9 cellular contexts compared by ENCODE assay signal in genomic region chr4:15654556-15655222, GRCh38. TPM values are rescaled to one million over a fixed set of nuclear protein-coding genes. Genes with fewer than 3 reads are reported as not detected.
A peak's percentile ranks its signal among the peaks of the same experiment; 100 is the strongest.
DNase-seq lines count a peak whose midpoint lies in the region; ATAC-seq, FAIRE-seq and TF ChIP-seq lines count a peak whose summit lies in the region.
"Had no signal": no experiment of that assay in that cellular context is flagged by ENCODE, and none has a peak within 500 bp of the region (broad histone marks: within the 10 kb centered on the region; RNA-seq: fewer than 3 reads in every experiment).

No MANE protein-coding gene starts in this region.

- peak overlapping the region; percentile 85 to 96 (median 90) for H3K4me2 ChIP-seq in BLaER1 treated with 17β-estradiol and CSF1 and Interleukin-3, amounts not matched to agents 10 nM and 100 nM
- H3K4me2 ChIP-seq in astrocyte (ENCODE audit: low read length): peak overlapping the region; percentile 84
- H3K4me2 ChIP-seq in skeletal muscle satellite cell (ENCODE audit: low read length): peak overlapping the region; percentile 98

- H3K79me2 ChIP-seq in astrocyte (ENCODE audit: insufficient read depth, low read length): peaks cover 51% of the 10 kb centered on the region

- peak overlapping the region; percentile 94 to 99 (median 98) for H3K9ac ChIP-seq in BLaER1 treated with 17β-estradiol and CSF1 and Interleukin-3, amounts not matched to agents 10 nM and 100 nM
- H3K9ac ChIP-seq in astrocyte (ENCODE audit: low read length) (peak overlapping the region; percentile 94), skeletal muscle satellite cell (ENCODE audit: low read depth, low read length) (peak overlapping the region; percentile 98)

- peaks cover 55 to 86% (median 64%) of the 10 kb centered on the region in 10 experiments for H3K4me1 ChIP-seq in BLaER1 treated with 17β-estradiol and CSF1 and Interleukin-3, amounts not matched to agents 10 nM and 100 nM
- peaks cover 27% of the 10 kb centered on the region for H3K4me1 ChIP-seq in astrocyte (ENCODE audit: insufficient read depth, low read length)
- H3K4me1 ChIP-seq in skeletal muscle satellite cell (ENCODE audit: control insufficient read depth, insufficient read depth, low read length): peaks cover 37% of the 10 kb centered on the region

- H3K36me3 Mint-ChIP-seq in astrocyte (ENCODE audit: low read depth, unreplicated experiment): no peaks in the 10 kb centered on the region

- no peaks in the 10 kb centered on the region for H3K9me3 Mint-ChIP-seq in astrocyte (ENCODE audit: unreplicated experiment)

- FAIRE-seq in GM19239 (lab: Jason Lieb, UNC) (no peak), astrocyte (lab: Jason Lieb, UNC) (no peak)
- FAIRE-seq: TTC549 had no signal

- peak overlapping the region; percentile 73 for H2AFZ ChIP-seq in astrocyte (ENCODE audit: low read depth, low read length)

- peaks cover 0 to 30% (median 8%) of the 10 kb centered on the region in 11 experiments; a peak in 9 of 22 replicates for H3K36me3 ChIP-seq in BLaER1 treated with 17β-estradiol and CSF1 and Interleukin-3, amounts not matched to agents 10 nM and 100 nM
- H3K36me3 ChIP-seq in astrocyte (ENCODE audit: insufficient read depth, low read length) (no peaks in the 10 kb centered on the region), skeletal muscle satellite cell (ENCODE audit: insufficient read depth, low read length) (no peaks in the 10 kb centered on the region)

- no peaks in the 10 kb centered on the region for H3K27me3 Mint-ChIP-seq in astrocyte (ENCODE audit: low read depth, unreplicated experiment)

- H3K4me3 Mint-ChIP-seq in astrocyte (ENCODE audit: unreplicated experiment): peak overlapping the region; percentile 98

- 0 out of 22 replicates have a peak, but pooled peaks cover 0 to 4% (median 0%) of the 10 kb centered on the region in 11 experiments for H3K9me3 ChIP-seq in BLaER1 treated with 17β-estradiol and CSF1 and Interleukin-3, amounts not matched to agents 10 nM and 100 nM (replicated peaks in 1 of 11)
- H3K9me3 ChIP-seq in astrocyte (ENCODE audit: insufficient read depth, low read depth, low read length): no peaks in the 10 kb centered on the region
- H3K9me3 ChIP-seq in skeletal muscle satellite cell (replicated peaks; ENCODE audit: low read length): no peaks in the 10 kb centered on the region

- DNase-seq in GM19239 (ENCODE audit: insufficient read length, low spot score) (peak; percentile 20), SK-N-DZ (ENCODE audit: low spot score) (peak; percentile 33), astrocyte (ENCODE audit: low read depth) (peak; percentile 22), iPS-NIHi11 (ENCODE audit: low spot score) (peak; percentile 75), KG1 (lab: John Stamatoyannopoulos, UW) (no peak)

- peaks cover 50% of the 10 kb centered on the region for H3K4me1 Mint-ChIP-seq in astrocyte (ENCODE audit: low read depth, unreplicated experiment)

- peak; percentile 44 for ATAC-seq in HG03342 (IDR thresholded peaks at IDR 0.05; ENCODE audit: unreplicated experiment)

- H3K27ac ChIP-seq in BLaER1 treated with 17β-estradiol and CSF1 and Interleukin-3, amounts not matched to agents 10 nM and 100 nM: peak overlapping the region; percentile 99 to 100 (median 100)
- H3K27ac ChIP-seq in astrocyte (ENCODE audit: low read depth, low read length): peak overlapping the region; percentile 97

- peak overlapping the region; percentile 86 to 99 (median 91) for H3K4me3 ChIP-seq in BLaER1 treated with 17β-estradiol and CSF1 and Interleukin-3, amounts not matched to agents 10 nM and 100 nM
- H3K4me3 ChIP-seq in astrocyte (ENCODE audit: insufficient read depth, low read depth, low read length): peak overlapping the region; percentile 91
- H3K4me3 ChIP-seq in skeletal muscle satellite cell (ENCODE audit: low read length): peak overlapping the region; percentile 90

- TF ChIP-seq CTCF in astrocyte (IDR thresholded peaks at IDR 0.05; ENCODE audit: insufficient read depth, low read depth, low read length): no peak

- no peaks in the 10 kb centered on the region for H3K27me3 ChIP-seq in BLaER1 treated with 17β-estradiol and CSF1 and Interleukin-3, amounts not matched to agents 10 nM and 100 nM
- H3K27me3 ChIP-seq in astrocyte (ENCODE audit: insufficient read depth, low read length) (no peaks in the 10 kb centered on the region), skeletal muscle satellite cell (ENCODE audit: control insufficient read depth, insufficient read depth, low read length) (no peaks in the 10 kb centered on the region)

- peaks cover 7 to 50% (median 29%) of the 10 kb centered on the region in 11 experiments; a peak in 17 of 22 replicates for H4K20me1 ChIP-seq in BLaER1 treated with 17β-estradiol and CSF1 and Interleukin-3, amounts not matched to agents 10 nM and 100 nM
- H4K20me1 ChIP-seq in astrocyte (ENCODE audit: insufficient read depth, low read length): peaks cover 29% of the 10 kb centered on the region

- peak overlapping the region; percentile 95 for H3K27ac Mint-ChIP-seq in astrocyte (ENCODE audit: unreplicated experiment)

RNA-seq across cellular contexts. Expression of gene FBXL5, which starts 0.5 kb away (rescaled TPM):
- 24.9 and 30.2 TPM in 2 replicates for polyA plus RNA-seq in SK-N-DZ (2014; cell fraction: cytosol; rRNA removed)
- polyA plus RNA-seq in SK-N-DZ (2014; cell fraction: nucleus; rRNA removed): 17.6 and 27.4 TPM in 2 replicates
- 75.8 and 92.2 TPM in 2 replicates for total RNA-seq in astrocyte
- total RNA-seq in skeletal muscle satellite cell (2012; rRNA removed): 52.0 and 56.0 TPM in 2 replicates

RNA-seq across cellular contexts. Expression of gene FAM200B, which starts 26.9 kb away (rescaled TPM):
- polyA plus RNA-seq in SK-N-DZ (2014; cell fraction: cytosol; rRNA removed): 37.4 and 43.1 TPM in 2 replicates
- polyA plus RNA-seq in SK-N-DZ (2014; cell fraction: nucleus; rRNA removed): 33.7 and 47.3 TPM in 2 replicates
- total RNA-seq in astrocyte: 67.4 and 74.7 TPM in 2 replicates
- total RNA-seq in skeletal muscle satellite cell (2012; rRNA removed): 10.0 and 19.3 TPM in 2 replicates

RNA-seq across cellular contexts. Expression of gene BST1, which starts 48.2 kb away (rescaled TPM):
- polyA plus RNA-seq in SK-N-DZ (2014; cell fraction: cytosol; rRNA removed): 1.4 and 2.2 TPM in 2 replicates
- polyA plus RNA-seq in SK-N-DZ (2014; cell fraction: nucleus; rRNA removed): 1.2 and 1.8 TPM in 2 replicates
- total RNA-seq in astrocyte: 19.5 and 24.5 TPM in 2 replicates
- 3.8 and 4.8 TPM in 2 replicates for total RNA-seq in skeletal muscle satellite cell (2012; rRNA removed)
